8 cellular contexts compared by ENCODE assay signal in genomic region chr7:36283711-36284130, GRCh38.
DNase-seq lines count a peak whose midpoint lies in the region; ATAC-seq and TF ChIP-seq lines count a peak whose summit lies in the region.

No MANE protein-coding gene starts in this region.

- H3K27me3 Mint-ChIP-seq in glutamatergic neuron (ENCODE audit: unreplicated experiment), result peaks cover 18% of the 10 kb centered on the region

- TF ChIP-seq CTCF in GM06990 (IDR thresholded peaks at IDR 0.05; ENCODE audit: insufficient read depth, low read length, poor library complexity, severe bottlenecking) (peak; percentile 27), NB4 (IDR thresholded peaks at IDR 0.05; ENCODE audit: low read depth, low read length) (peak; percentile 36), glutamatergic neuron (IDR thresholded peaks at IDR 0.05; ENCODE audit: partially characterized antibody, unreplicated experiment) (no peak)

- DNase-seq in GM06990 (ENCODE audit: extremely low read depth, insufficient read length) (peak; percentile 37), NB4 (ENCODE audit: low read depth) (peak; percentile 100), glutamatergic neuron (no peak), substantia nigra (lab: John Stamatoyannopoulos, UW) (peak in 33 of 49 donors; percentile 20 to 75 (median 44)), cerebellum (ENCODE audit: low spot score) (no peak), DMS79 (lab: John Stamatoyannopoulos, UW) (no peak), NCI-H446 (lab: John Stamatoyannopoulos, UW) (no peak)

- H3K4me3 ChIP-seq in GM06990 (replicated peaks; ENCODE audit: low read depth, low read length) (no peak overlapping the region), NB4 (ENCODE audit: low read depth, low read length) (peak overlapping the region; percentile 13)

- H3K9me3 Mint-ChIP-seq in glutamatergic neuron (ENCODE audit: unreplicated experiment), result peaks cover 14% of the 10 kb centered on the region

- peak overlapping the region; percentile 73 for H3K27ac Mint-ChIP-seq in glutamatergic neuron (ENCODE audit: unreplicated experiment)

- TF ChIP-seq POLR2A in NB4 (IDR thresholded peaks at IDR 0.05; ENCODE audit: extremely low read depth, insufficient read length), result no peak

- H3K36me3 Mint-ChIP-seq in glutamatergic neuron (ENCODE audit: unreplicated experiment), result peaks cover 10% of the 10 kb centered on the region

- peak; percentile 38 for ATAC-seq in GM21576 (IDR thresholded peaks at IDR 0.05; ENCODE audit: unreplicated experiment)

- peak overlapping the region; percentile 30 for H3K4me3 Mint-ChIP-seq in glutamatergic neuron (ENCODE audit: unreplicated experiment)

- H3K27me3 ChIP-seq in GM06990 (replicated peaks; ENCODE audit: control insufficient read depth, insufficient read depth, low read length), result no peaks in the 10 kb centered on the region

- H3K27ac ChIP-seq in substantia nigra (ENCODE audit: low read depth, low read length, poor library complexity, severe bottlenecking), result peak overlapping the region; percentile 96

- H3K4me1 Mint-ChIP-seq in glutamatergic neuron (ENCODE audit: low read depth, unreplicated experiment), result peaks cover 64% of the 10 kb centered on the region

- no peaks in the 10 kb centered on the region for H3K36me3 ChIP-seq in GM06990 (ENCODE audit: control insufficient read depth, insufficient read depth, low read length)

Comparison
In these comparisons a context has a peak if more than half of its experiments do, and no peak if none do; other contexts are left out.
1. DNase-seq: peak in GM06990 (single experiment), NB4 (single experiment) and substantia nigra (33 of 49); none in glutamatergic neuron (single experiment), cerebellum (single experiment), DMS79 (single experiment) and NCI-H446 (0 of 2).